29 cellular contexts compared by ENCODE assay signal in genomic region chr19:9969688-9969975, GRCh38. TPM values are rescaled to one million over a fixed set of nuclear protein-coding genes. Genes with fewer than 3 reads are reported as not detected.
DNase-seq lines count a peak whose midpoint lies in the region; ATAC-seq, FAIRE-seq and TF ChIP-seq lines count a peak whose summit lies in the region.
"Had no signal": no experiment of that assay in that cellular context is flagged by ENCODE, and none has a peak within 500 bp of the region (broad histone marks: within the 10 kb centered on the region; RNA-seq: fewer than 3 reads in every experiment).

No MANE protein-coding gene starts in this region.

- no peak for TF ChIP-seq EP300 in K562 (IDR thresholded peaks at IDR 0.05; ENCODE audit: low read length)

- no peak overlapping the region for H3K14ac ChIP-seq in IMR-90 (replicated peaks; ENCODE audit: low read depth, low read length)

- H4K5ac ChIP-seq in IMR-90 (ENCODE audit: low read depth, low read length), result no peak overlapping the region
- H4K5ac ChIP-seq in mesendoderm (ENCODE audit: low read length), result no peak overlapping the region

- in situ Hi-C loops in IMR-90 (cut with MboI; ENCODE audit: low sequenced_read_pairs), result no loop called here
- in situ Hi-C loops in K562 (cut with MboI), result no loop called here

- no peak for DNase-seq in IMR-90
- DNase-seq in K562 (ENCODE audit: extremely low read depth in 1 of 4, low spot score in 3 of 4), result no peak
- peak; percentile 24 for DNase-seq in mesendoderm
- DNase-seq in osteoblast (ENCODE audit: insufficient read length, low spot score, missing footprints), result peak; percentile 58
- no peak for DNase-seq in uterus
- no peak for DNase-seq in GM20000 (ENCODE audit: low spot score)
- DNase-seq in CD4-positive, alpha-beta memory T cell, result no peak
- DNase-seq: 8988T; ACHN; BE2C; C1 segment of cervical spinal cord; Caco-2; Calu3; CD4-positive, CD25-positive, alpha-beta regulatory T cell; CD8-positive, alpha-beta T cell; DMS79 treated with DMSO at 0.1 percent for 48 hours; GF-D8 had no signal

- H3K18ac ChIP-seq in IMR-90 (ENCODE audit: low read depth, low read length), result no peak overlapping the region
- no peak overlapping the region for H3K18ac ChIP-seq in mesendoderm (ENCODE audit: low read length)

- no peak overlapping the region for H2BK5ac ChIP-seq in IMR-90 (ENCODE audit: low read depth, low read length, poor library complexity, severe bottlenecking)
- H2BK5ac ChIP-seq in mesendoderm (ENCODE audit: low read length), result no peak overlapping the region

- peaks cover 2% of the 10 kb centered on the region; the same call in 1 of the 2 replicates for H3K4me1 ChIP-seq in IMR-90 (ENCODE audit: control insufficient read depth, insufficient read depth, low read length)
- no peaks in the 10 kb centered on the region for H3K4me1 ChIP-seq in K562 (replicated peaks in 1 of 2; ENCODE audit: control insufficient read depth in 2 of 2, insufficient read depth in 2 of 2, low read length in 2 of 2)
- no peaks in the 10 kb centered on the region for H3K4me1 ChIP-seq in mesendoderm (ENCODE audit: control insufficient read depth, low read depth, low read length)
- H3K4me1 ChIP-seq in osteoblast (ENCODE audit: insufficient read depth, low read length), result no peaks in the 10 kb centered on the region
- H3K4me1 ChIP-seq in uterus, result no peaks in the 10 kb centered on the region
- H3K4me1 ChIP-seq in CD4-positive, alpha-beta memory T cell (ENCODE audit: insufficient read depth, low read length), result no peaks in the 10 kb centered on the region
- H3K4me1 ChIP-seq: BE2C, BLaER1, Caco-2 had no signal

- no peaks in the 10 kb centered on the region for H3K9me3 Mint-ChIP-seq in CD4-positive, alpha-beta memory T cell
- H3K9me3 Mint-ChIP-seq: CD8-positive, alpha-beta T cell had no signal

- H3K9me3 ChIP-seq in IMR-90 (ENCODE audit: control insufficient read depth, insufficient read depth, low read length) (no peaks in the 10 kb centered on the region), K562 (replicated peaks; ENCODE audit: control insufficient read depth, insufficient read depth, low read depth, low read length) (no peaks in the 10 kb centered on the region), osteoblast (ENCODE audit: low read depth, low read length) (no peaks in the 10 kb centered on the region), uterus (no peaks in the 10 kb centered on the region)
- H3K9me3 ChIP-seq in CD4-positive, alpha-beta memory T cell (ENCODE audit: control insufficient read depth in 1 of 2, low read length in 2 of 2), result no peaks in the 10 kb centered on the region
- H3K9me3 ChIP-seq: BE2C, BLaER1, Caco-2 had no signal

- H4K91ac ChIP-seq in IMR-90 (ENCODE audit: insufficient read depth, low read depth, low read length), result no peak overlapping the region

- H3K4me3 ChIP-seq in IMR-90 (ENCODE audit: insufficient read depth, low read depth, low read length), result no peak overlapping the region
- no peak overlapping the region for H3K4me3 ChIP-seq in K562
- H3K4me3 ChIP-seq in mesendoderm (ENCODE audit: low read length), result no peak overlapping the region
- H3K4me3 ChIP-seq in osteoblast (ENCODE audit: insufficient read depth, low read length), result no peak overlapping the region
- H3K4me3 ChIP-seq in uterus, result no peak overlapping the region
- no peak overlapping the region for H3K4me3 ChIP-seq in CD4-positive, alpha-beta memory T cell (ENCODE audit: low read length in 2 of 2)
- H3K4me3 ChIP-seq: BLaER1, GM12878 had no signal

- no peaks in the 10 kb centered on the region for H3K36me3 Mint-ChIP-seq in CD4-positive, alpha-beta memory T cell
- H3K36me3 Mint-ChIP-seq: CD14-positive monocyte; CD4-positive, CD25-positive, alpha-beta regulatory T cell; CD8-positive, alpha-beta T cell had no signal

- H3K27me3 Mint-ChIP-seq in CD4-positive, alpha-beta memory T cell, result peaks cover 24 to 36% of the 10 kb centered on the region in 2 donors

- no CpG with 5 or more reads among the region's 2 CpGs for WGBS in IMR-90 (ENCODE audit: extremely low coverage in 2 of 2, insufficient read length in 1 of 2), 2 experiments
- 0% methylated on average over 1 of the region's 2 CpGs for WGBS in K562 (ENCODE audit: insufficient coverage, low coverage, missing lambda C conversion rate)
- WGBS in mesendoderm (ENCODE audit: extremely low coverage, insufficient coverage, low lambda C conversion rate), result no CpG with 5 or more reads among the region's 2 CpGs

- H3K36me3 ChIP-seq in IMR-90 (ENCODE audit: control insufficient read depth, insufficient read depth, low read length) (no peaks in the 10 kb centered on the region; the same call in 1 of the 2 replicates), K562 (ENCODE audit: control insufficient read depth, insufficient read depth, low read length) (no peaks in the 10 kb centered on the region), mesendoderm (ENCODE audit: control insufficient read depth, insufficient read depth, low read length) (no peaks in the 10 kb centered on the region), osteoblast (ENCODE audit: insufficient read depth, low read length) (no peaks in the 10 kb centered on the region), uterus (no peaks in the 10 kb centered on the region)
- no peaks in the 10 kb centered on the region for H3K36me3 ChIP-seq in CD4-positive, alpha-beta memory T cell (ENCODE audit: insufficient read depth, low read length)
- H3K36me3 ChIP-seq: BE2C, BLaER1 had no signal

- no peak overlapping the region for H3K27ac Mint-ChIP-seq in CD4-positive, alpha-beta memory T cell
- H3K27ac Mint-ChIP-seq: CD14-positive monocyte; CD4-positive, CD25-positive, alpha-beta regulatory T cell; CD8-positive, alpha-beta T cell had no signal

- peaks cover 7 to 17% (median 11%) of the 10 kb centered on the region in 4 donors for H3K4me1 Mint-ChIP-seq in CD4-positive, alpha-beta memory T cell
- H3K4me1 Mint-ChIP-seq: CD14-positive monocyte had no signal

- no peak overlapping the region for H3K56ac ChIP-seq in IMR-90 (ENCODE audit: extremely low read depth, insufficient read depth, low read length)
- H3K56ac ChIP-seq in mesendoderm (ENCODE audit: low read length), result no peak overlapping the region

- H3K9ac ChIP-seq in IMR-90 (ENCODE audit: low read depth, low read length) (no peak overlapping the region), K562 (ENCODE audit: insufficient read depth in 1 of 2, low read depth in 2 of 2, low read length in 2 of 2) (no peak overlapping the region), mesendoderm (ENCODE audit: low read length) (no peak overlapping the region)
- H3K9ac ChIP-seq: BLaER1 had no signal

- no peak overlapping the region for H2BK20ac ChIP-seq in IMR-90 (ENCODE audit: low read depth, low read length)

- H3K23ac ChIP-seq in IMR-90 (ENCODE audit: low read depth, low read length) (no peak overlapping the region), mesendoderm (ENCODE audit: low read length) (no peak overlapping the region)

- H2BK15ac ChIP-seq in IMR-90 (ENCODE audit: low read depth, low read length), result no peak overlapping the region
- H2BK15ac ChIP-seq in mesendoderm (replicated peaks; ENCODE audit: low read depth), result no peak overlapping the region

- CTCF ChIA-PET in IMR-90 (lab: Yijun Ruan, JAX), result no interaction called here
- CTCF ChIA-PET in K562 (lab: Yijun Ruan, JAX; ENCODE audit: low intra/inter-chr PET ratio), result no interaction called here
- CTCF ChIA-PET in CD4-positive, alpha-beta memory T cell (lab: Charles Lee; ENCODE audit: partially characterized antibody), result no interaction called here

- TF ChIP-seq RAD21 in IMR-90 (IDR thresholded peaks at IDR 0.05; ENCODE audit: low read length), result no peak
- no peak for TF ChIP-seq RAD21 in K562 (CRISPR knock-in tag; conservative IDR thresholded peaks at IDR 0.05 in 1 of 2, IDR thresholded peaks at IDR 0.05 in 1 of 2)

- H2AFZ ChIP-seq in IMR-90 (replicated peaks; ENCODE audit: low read length, poor library complexity) (peak overlapping the region; percentile 11), K562 (ENCODE audit: low read depth, low read length) (no peak overlapping the region), osteoblast (ENCODE audit: low read length) (no peak overlapping the region)

- H3K79me1 ChIP-seq in IMR-90 (ENCODE audit: low read depth in 1 of 2, low read length in 2 of 2) (no peaks in the 10 kb centered on the region), mesendoderm (ENCODE audit: low read length) (no peaks in the 10 kb centered on the region)

- H3K9me1 ChIP-seq in IMR-90 (ENCODE audit: insufficient read depth, low read length) (no peaks in the 10 kb centered on the region), K562 (ENCODE audit: control insufficient read depth, insufficient read depth, low read length) (no peaks in the 10 kb centered on the region)

- H4K20me1 ChIP-seq in IMR-90 (ENCODE audit: insufficient read depth, low read length) (no peaks in the 10 kb centered on the region), K562 (replicated peaks; ENCODE audit: control insufficient read depth, insufficient read depth, low read length) (no peaks in the 10 kb centered on the region), osteoblast (ENCODE audit: insufficient read depth, low read length) (no peaks in the 10 kb centered on the region)
- H4K20me1 ChIP-seq: BLaER1 had no signal

- H3K4me3 Mint-ChIP-seq in CD4-positive, alpha-beta memory T cell, result no peak overlapping the region
- H3K4me3 Mint-ChIP-seq: CD14-positive monocyte; CD4-positive, CD25-positive, alpha-beta regulatory T cell; CD8-positive, alpha-beta T cell had no signal

- H2AK5ac ChIP-seq in IMR-90 (ENCODE audit: low read depth, low read length) (no peak overlapping the region), mesendoderm (ENCODE audit: low read length) (no peak overlapping the region)

- no peak overlapping the region for H2BK120ac ChIP-seq in IMR-90 (ENCODE audit: low read depth, low read length)
- H2BK120ac ChIP-seq in mesendoderm (ENCODE audit: low read depth, low read length), result no peak overlapping the region

- H2AK9ac ChIP-seq in IMR-90 (replicated peaks; ENCODE audit: low read depth, low read length, poor library complexity), result no peak overlapping the region

- H3K27ac ChIP-seq in IMR-90 (ENCODE audit: insufficient read depth, low read length), result no peak overlapping the region
- no peak overlapping the region for H3K27ac ChIP-seq in K562 (ENCODE audit: extremely low read depth, low read depth, low read length)
- no peak overlapping the region for H3K27ac ChIP-seq in mesendoderm (ENCODE audit: low read depth, low read length)
- H3K27ac ChIP-seq in osteoblast (ENCODE audit: low read depth, low read length), result no peak overlapping the region
- H3K27ac ChIP-seq in uterus, result no peak overlapping the region
- H3K27ac ChIP-seq in CD4-positive, alpha-beta memory T cell (ENCODE audit: low read depth, low read length), result no peak overlapping the region
- H3K27ac ChIP-seq: BLaER1 had no signal

- no peak for ATAC-seq in IMR-90 (ENCODE audit: low read depth)
- 0 out of 3 replicates have a peak, but pooled peaks have one; percentile 29 for ATAC-seq in K562
- ATAC-seq in GM19035 (IDR thresholded peaks at IDR 0.05; ENCODE audit: unreplicated experiment), result no peak
- ATAC-seq: CD8-positive, alpha-beta T cell; GM12878 had no signal

- H3K4me2 ChIP-seq in IMR-90 (ENCODE audit: low read depth, low read length) (no peak overlapping the region), K562 (ENCODE audit: insufficient read depth, low read length) (no peak overlapping the region), mesendoderm (ENCODE audit: low read length) (no peak overlapping the region), osteoblast (ENCODE audit: insufficient read depth, low read length) (no peak overlapping the region)
- H3K4me2 ChIP-seq: BLaER1 had no signal

- H3K4ac ChIP-seq in IMR-90 (ENCODE audit: low read depth, low read length) (no peak overlapping the region), mesendoderm (ENCODE audit: low read depth, low read length) (no peak overlapping the region)

- H3K27me3 ChIP-seq in IMR-90 (ENCODE audit: control insufficient read depth, insufficient read depth, low read length) (no peaks in the 10 kb centered on the region; the same call in 1 of the 2 replicates), K562 (ENCODE audit: control insufficient read depth in 2 of 2, insufficient read depth in 2 of 2, low read length in 2 of 2) (peaks cover 3 to 18% of the 10 kb centered on the region in 2 experiments; a peak in 4 of 5 replicates), mesendoderm (ENCODE audit: insufficient read depth, low read length, poor library complexity) (peaks cover 7% of the 10 kb centered on the region), osteoblast (ENCODE audit: insufficient read depth, low read length) (no peaks in the 10 kb centered on the region), uterus (no peaks in the 10 kb centered on the region)
- peaks cover 3% of the 10 kb centered on the region for H3K27me3 ChIP-seq in CD4-positive, alpha-beta memory T cell (ENCODE audit: insufficient read depth, low read length)
- H3K27me3 ChIP-seq: BLaER1 had no signal

- H3K79me2 ChIP-seq in K562 (ENCODE audit: control insufficient read depth, insufficient read depth, low read length) (no peaks in the 10 kb centered on the region), mesendoderm (ENCODE audit: control insufficient read depth, insufficient read depth, low read length) (no peaks in the 10 kb centered on the region), osteoblast (ENCODE audit: insufficient read depth, low read length) (no peaks in the 10 kb centered on the region)

- H4K8ac ChIP-seq in IMR-90 (ENCODE audit: low read depth in 2 of 2, low read length in 2 of 2) (no peak overlapping the region), mesendoderm (ENCODE audit: low read depth, low read length) (no peak overlapping the region)

- POLR2A ChIA-PET in IMR-90 (lab: Charles Lee; ENCODE audit: unreplicated experiment), result no interaction called here
- POLR2A ChIA-PET in K562 (lab: Yijun Ruan, JAX), result no interaction called here
- POLR2A ChIA-PET in CD4-positive, alpha-beta memory T cell (lab: Charles Lee; ENCODE audit: partially characterized antibody), result no interaction called here

- no peak for FAIRE-seq in K562 (lab: Jason Lieb, UNC)
- FAIRE-seq: A204.1, D721Med, G401.6, GM12878, GM12892, GM18507, GM19239 had no signal

- TF ChIP-seq POLR2A in IMR-90 (IDR thresholded peaks at IDR 0.05; ENCODE audit: low read depth, low read length), result no peak
- TF ChIP-seq POLR2A in K562 (conservative IDR thresholded peaks at IDR 0.05), result no peak
- no peak for TF ChIP-seq POLR2A in uterus (IDR thresholded peaks at IDR 0.05)

- BruUV-seq in IMR-90 (replicated peaks; lab: Mats Ljungman, UMichigan) (no TSS peak), K562 (replicated peaks; lab: Mats Ljungman, UMichigan) (no TSS peak)

- dilution Hi-C loops in IMR-90 (cut with HindIII; ENCODE audit: low sequenced_read_pairs, unreplicated experiment), result no loop called here

- intact Hi-C loops in IMR-90 (cut with micrococcal nuclease), result no loop called here
- intact Hi-C loops in K562 (cut with micrococcal nuclease), result no loop called here
- intact Hi-C loops in uterus (cut with DNase I; ENCODE audit: low total_unique reads), result no loop called here
- intact Hi-C loops in CD4-positive, alpha-beta memory T cell (cut with micrococcal nuclease), result no loop called here

- TF ChIP-seq CTCF in IMR-90 (conservative IDR thresholded peaks at IDR 0.05; ENCODE audit: low read depth, low read length), result no peak
- TF ChIP-seq CTCF in K562 (IDR thresholded peaks at IDR 0.05 in 2 of 3, conservative IDR thresholded peaks at IDR 0.05 in 1 of 3; ENCODE audit: insufficient read depth in 2 of 3, low read depth in 1 of 3, low read length in 3 of 3), result no peak
- no peak for TF ChIP-seq CTCF in osteoblast (IDR thresholded peaks at IDR 0.05; ENCODE audit: extremely low read depth, low read depth, low read length)
- TF ChIP-seq CTCF in uterus (IDR thresholded peaks at IDR 0.05), result no peak
- TF ChIP-seq CTCF in GM20000 (IDR thresholded peaks at IDR 0.05; ENCODE audit: extremely low read depth, missing control alignments), result no peak

RNA-seq across cellular contexts. Expression of gene OLFM2, which starts 33.3 kb away (rescaled TPM):
- total RNA-seq in IMR-90 (2012; rRNA removed) (2.2 and 2.7 TPM in 2 replicates), K562 (2014; rRNA removed) (0.23 TPM in 1 of 2 replicates, not detected in the other), K562 (2014; rRNA removed; fragmentation: Illumina TruSeq; extraction: Trizol) (not detected in 2 replicates), K562 (2015; rRNA removed; fragmentation: Illumina TruSeq; extraction: Trizol) (not detected in 2 replicates), K562 (2021) (0.33 and 0.67 TPM in 2 replicates), osteoblast (0.29 and 0.72 TPM in 2 replicates), uterus (100 to 1,000 TPM in 1 of 4 donors, 10 to 100 TPM in 1, 1 to 10 TPM in 1, not detected in 1; 4.6 to 114 (median 24.8) TPM)
- polyA plus RNA-seq in IMR-90 (2012; rRNA removed) (5.1 and 6.2 TPM in 2 replicates), K562 (2011; rRNA removed) (0.31 and 0.45 TPM in 2 replicates), K562 (2014; fragmentation: Illumina TruSeq; extraction: Trizol) (0.10 and 0.44 TPM in 2 replicates), K562 (2014; fragmentation: Nextera tagmentation; extraction: Ambion mirVana) (not detected), K562 (2014; rRNA removed) (0.17 and 0.53 TPM in 2 replicates)
- 4.7 and 7.9 TPM in 2 replicates for polyA plus RNA-seq in IMR-90 (2012; cell fraction: cytosol; rRNA removed)
- 1.7 and 2.0 TPM in 2 replicates for polyA plus RNA-seq in IMR-90 (2012; cell fraction: nucleus; rRNA removed; ENCODE audit: low replicate concordance)
- total RNA-seq in K562 (2011; cell fraction: chromatin; rRNA removed; ENCODE audit: low replicate concordance), result 0.40 and 2.1 TPM in 2 replicates
- total RNA-seq in K562 (2011; cell fraction: nucleolus; rRNA removed), result 1.8 and 3.2 TPM in 2 replicates
- 1.2 and 2.6 TPM in 2 replicates for total RNA-seq in K562 (2011; cell fraction: nucleoplasm; rRNA removed)
- 0.44 and 1.4 TPM in 2 replicates for polyA plus RNA-seq in K562 (2011; cell fraction: cytosol; rRNA removed)
- polyA plus RNA-seq in K562 (2011; cell fraction: nucleus; rRNA removed), result 0.44 and 0.45 TPM in 2 replicates
- polyA plus RNA-seq in K562 (2012), result 0.17 and 0.22 TPM in 2 replicates
- polyA minus RNA-seq in K562 (2011; rRNA and poly(A)+ RNA removed), result 0.39 TPM in 1 of 2 replicates, not detected in the other
- not detected in 2 replicates for polyA minus RNA-seq in K562 (2011; cell fraction: cytosol; rRNA and poly(A)+ RNA removed)
- not detected in 2 replicates for polyA minus RNA-seq in K562 (2011; cell fraction: nucleus; rRNA and poly(A)+ RNA removed)
- 42.1 TPM for polyA plus RNA-seq in mesendoderm (2013, experiment 1 of 2)
- polyA plus RNA-seq in mesendoderm (2013, experiment 2 of 2), result 41.1 TPM
- total RNA-seq in CD4-positive, alpha-beta memory T cell, result 10 to 100 TPM; 10.1 to 10.4 TPM
- 1 to 10 TPM; 5.0 to 8.8 TPM for polyA plus RNA-seq in CD4-positive, alpha-beta memory T cell
- polyA plus RNA-seq: CD14-positive monocyte had no signal

RNA-seq across cellular contexts. Expression of gene COL5A3, which starts 40.7 kb away (rescaled TPM):
- 0.54 and 0.56 TPM in 2 replicates for total RNA-seq in IMR-90 (2012; rRNA removed)
- polyA plus RNA-seq in IMR-90 (2012; rRNA removed), result 1.5 TPM in 2 replicates
- polyA plus RNA-seq in IMR-90 (2012; cell fraction: cytosol; rRNA removed), result 1.1 and 1.5 TPM in 2 replicates
- polyA plus RNA-seq in IMR-90 (2012; cell fraction: nucleus; rRNA removed; ENCODE audit: low replicate concordance), result 5.1 TPM in 2 replicates
- total RNA-seq in K562 (2011; cell fraction: chromatin; rRNA removed; ENCODE audit: low replicate concordance), result not detected in 2 replicates
- total RNA-seq in K562 (2011; cell fraction: nucleolus; rRNA removed), result not detected in 2 replicates
- total RNA-seq in K562 (2011; cell fraction: nucleoplasm; rRNA removed), result not detected in 2 replicates
- not detected in 2 replicates for total RNA-seq in K562 (2014; rRNA removed)
- total RNA-seq in K562 (2014; rRNA removed; fragmentation: Illumina TruSeq; extraction: Trizol), result not detected in 2 replicates
- total RNA-seq in K562 (2015; rRNA removed; fragmentation: Illumina TruSeq; extraction: Trizol), result not detected in 2 replicates
- total RNA-seq in K562 (2021), result 0.02 TPM in 1 of 2 replicates, not detected in the other
- polyA plus RNA-seq in K562 (2011; rRNA removed), result not detected in 2 replicates
- not detected in 2 replicates for polyA plus RNA-seq in K562 (2011; cell fraction: cytosol; rRNA removed)
- 0.01 and 0.07 TPM in 2 replicates for polyA plus RNA-seq in K562 (2011; cell fraction: nucleus; rRNA removed)
- polyA plus RNA-seq in K562 (2012), result not detected in 2 replicates
- polyA plus RNA-seq in K562 (2014; fragmentation: Illumina TruSeq; extraction: Trizol), result not detected in 2 replicates
- not detected for polyA plus RNA-seq in K562 (2014; fragmentation: Nextera tagmentation; extraction: Ambion mirVana)
- polyA plus RNA-seq in K562 (2014; rRNA removed), result 0.01 TPM in 1 of 2 replicates, not detected in the other
- not detected in 2 replicates for polyA minus RNA-seq in K562 (2011; rRNA and poly(A)+ RNA removed)
- polyA minus RNA-seq in K562 (2011; cell fraction: cytosol; rRNA and poly(A)+ RNA removed), result not detected in 2 replicates
- not detected in 2 replicates for polyA minus RNA-seq in K562 (2011; cell fraction: nucleus; rRNA and poly(A)+ RNA removed)
- 0.87 TPM for polyA plus RNA-seq in mesendoderm (2013, experiment 1 of 2)
- 0.97 TPM for polyA plus RNA-seq in mesendoderm (2013, experiment 2 of 2)
- total RNA-seq in osteoblast, result 9.1 and 14.8 TPM in 2 replicates
- 10 to 100 TPM; 12.6 to 43.3 (median 25.6) TPM for total RNA-seq in uterus
- total RNA-seq in CD4-positive, alpha-beta memory T cell, result 1 to 10 TPM; 3.5 to 4.3 TPM
- under 1 TPM; 0.07 to 0.45 TPM for polyA plus RNA-seq in CD4-positive, alpha-beta memory T cell
- total RNA-seq: Caco-2 had no signal
- polyA plus RNA-seq: CD14-positive monocyte had no signal

RNA-seq across cellular contexts. Expression of gene RDH8, which starts 43.7 kb away (rescaled TPM):
- total RNA-seq in IMR-90 (2012; rRNA removed) (0.18 TPM in 1 of 2 replicates, not detected in the other), K562 (2014; rRNA removed) (not detected in 2 replicates), K562 (2014; rRNA removed; fragmentation: Illumina TruSeq; extraction: Trizol) (not detected in 2 replicates), K562 (2015; rRNA removed; fragmentation: Illumina TruSeq; extraction: Trizol) (not detected in 2 replicates), K562 (2021) (not detected in 2 replicates), osteoblast (not detected in 2 replicates), uterus (not detected)
- polyA plus RNA-seq in IMR-90 (2012; rRNA removed) (not detected in 2 replicates), K562 (2011; rRNA removed) (not detected in 2 replicates), K562 (2014; fragmentation: Illumina TruSeq; extraction: Trizol) (not detected in 2 replicates), K562 (2014; fragmentation: Nextera tagmentation; extraction: Ambion mirVana) (not detected), K562 (2014; rRNA removed) (not detected in 2 replicates)
- not detected in 2 replicates for polyA plus RNA-seq in IMR-90 (2012; cell fraction: cytosol; rRNA removed)
- 0.29 and 0.38 TPM in 2 replicates for polyA plus RNA-seq in IMR-90 (2012; cell fraction: nucleus; rRNA removed; ENCODE audit: low replicate concordance)
- total RNA-seq in K562 (2011; cell fraction: chromatin; rRNA removed; ENCODE audit: low replicate concordance), result not detected in 2 replicates
- not detected in 2 replicates for total RNA-seq in K562 (2011; cell fraction: nucleolus; rRNA removed)
- not detected in 2 replicates for total RNA-seq in K562 (2011; cell fraction: nucleoplasm; rRNA removed)
- not detected in 2 replicates for polyA plus RNA-seq in K562 (2011; cell fraction: cytosol; rRNA removed)
- not detected in 2 replicates for polyA plus RNA-seq in K562 (2011; cell fraction: nucleus; rRNA removed)
- not detected in 2 replicates for polyA plus RNA-seq in K562 (2012)
- polyA minus RNA-seq in K562 (2011; rRNA and poly(A)+ RNA removed), result not detected in 2 replicates
- not detected in 2 replicates for polyA minus RNA-seq in K562 (2011; cell fraction: cytosol; rRNA and poly(A)+ RNA removed)
- not detected in 2 replicates for polyA minus RNA-seq in K562 (2011; cell fraction: nucleus; rRNA and poly(A)+ RNA removed)
- not detected for polyA plus RNA-seq in mesendoderm (2013, experiment 1 of 2)
- not detected for polyA plus RNA-seq in mesendoderm (2013, experiment 2 of 2)
- not detected for total RNA-seq in CD4-positive, alpha-beta memory T cell
- polyA plus RNA-seq in CD4-positive, alpha-beta memory T cell, result not detected
- total RNA-seq: A673; Caco-2; Calu3; CD4-positive, CD25-positive, alpha-beta regulatory T cell; CD8-positive, alpha-beta T cell; GM12878 had no signal
- polyA plus RNA-seq: AG04450; CD14-positive monocyte; CD4-positive, CD25-positive, alpha-beta regulatory T cell had no signal

Comparison
In these comparisons a context has a peak if more than half of its experiments do, and no peak if none do; other contexts are left out.
1. DNase-seq: peak in mesendoderm (single experiment) and osteoblast (single experiment); none in IMR-90 (single experiment), K562 (0 of 4), uterus (0 of 2), GM20000 (single experiment) and CD4-positive, alpha-beta memory T cell (0 of 5).